ENCODE assay signal across 18 cellular contexts in the genomic region with DNA sequence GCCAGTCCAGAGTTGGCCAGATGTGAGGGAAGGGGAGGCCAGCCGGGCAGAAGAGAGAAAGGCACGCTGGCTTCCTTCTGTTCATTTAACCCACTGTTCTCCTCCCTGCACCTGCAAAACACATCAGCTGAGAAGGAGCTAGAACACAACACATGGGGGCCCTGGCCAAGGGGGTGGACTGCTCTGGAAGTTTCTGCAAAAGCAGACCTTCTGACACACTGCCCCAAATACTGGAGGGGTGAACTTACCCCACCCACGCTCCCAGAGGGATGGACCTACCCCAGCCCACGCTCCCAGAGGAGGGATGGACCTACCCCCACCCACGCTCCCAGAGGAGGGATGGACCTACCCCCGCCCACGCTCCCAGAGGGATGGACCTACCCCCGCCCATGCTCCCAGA.
DNase-seq lines count a peak whose midpoint lies in the region; ATAC-seq, FAIRE-seq and TF ChIP-seq lines count a peak whose summit lies in the region.
"Had no signal": no experiment of that assay in that cellular context is flagged by ENCODE, and none has a peak within 500 bp of the region (broad histone marks: within the 10 kb centered on the region; RNA-seq: fewer than 3 reads in every experiment).

No MANE protein-coding gene starts in this region.

- no peak for FAIRE-seq in HepG2 (lab: Jason Lieb, UNC)
- FAIRE-seq: G401.6, GM12891 had no signal

- H3K4me1 Mint-ChIP-seq in Caco-2 (ENCODE audit: low read depth, unreplicated experiment) = peaks cover 30% of the 10 kb centered on the region
- peaks cover 2% of the 10 kb centered on the region for H3K4me1 Mint-ChIP-seq in activated CD4-positive, alpha-beta T cell treated with anti-CD3 and anti-CD28 coated beads for 36 hours
- H3K4me1 Mint-ChIP-seq in stimulated activated effector memory CD8-positive, alpha-beta T cell treated with anti-CD3 and anti-CD28 coated beads, Interleukin-12 subunit alpha, Interleukin-12 subunit beta, amount 100 ng/mL, for 72 hours = no peaks in the 10 kb centered on the region

- H3K36me3 Mint-ChIP-seq in Caco-2 (ENCODE audit: insufficient read depth, unreplicated experiment) = peaks cover 63% of the 10 kb centered on the region
- no peaks in the 10 kb centered on the region for H3K36me3 Mint-ChIP-seq in activated CD4-positive, alpha-beta T cell treated with anti-CD3 and anti-CD28 coated beads for 36 hours (ENCODE audit: low read depth)
- H3K36me3 Mint-ChIP-seq in stimulated activated effector memory CD8-positive, alpha-beta T cell treated with anti-CD3 and anti-CD28 coated beads, Interleukin-12 subunit alpha, Interleukin-12 subunit beta, amount 100 ng/mL, for 72 hours = no peaks in the 10 kb centered on the region
- H3K36me3 Mint-ChIP-seq: CD4-positive, CD25-positive, alpha-beta regulatory T cell had no signal

- H4K20me1 ChIP-seq in HepG2 (ENCODE audit: insufficient read depth, low read length) = no peaks in the 10 kb centered on the region
- H4K20me1 ChIP-seq: BLaER1 treated with 17β-estradiol and CSF1 and Interleukin-3, amounts not matched to agents 10 nM and 100 nM had no signal

- DNase-seq in Caco-2 (no peak), HepG2 (ENCODE audit: low spot score) (no peak), posterior vena cava (ENCODE audit: low spot score) (peak; percentile 69), NCI-H2081 treated with DMSO at 0.1 percent for 48 hours (lab: John Stamatoyannopoulos, UW) (no peak)
- DNase-seq in activated CD4-positive, alpha-beta T cell treated with anti-CD3 and anti-CD28 coated beads for 36 hours = no peak
- no peak for DNase-seq in stimulated activated effector memory CD8-positive, alpha-beta T cell treated with anti-CD3 and anti-CD28 coated beads, Interleukin-12 subunit alpha, Interleukin-12 subunit beta, amount 100 ng/mL, for 72 hours (ENCODE audit: low spot score in 2 of 2)
- DNase-seq: ACHN; Calu3; CD4-positive, CD25-positive, alpha-beta regulatory T cell; DMS 273 treated with DMSO at 0.1 percent for 48 hours; DMS79 treated with DMSO at 0.1 percent for 48 hours; EL; GOT3 had no signal

- intact Hi-C loops in Caco-2 (cut with micrococcal nuclease; ENCODE audit: unreplicated experiment) = no loop called here
- intact Hi-C loops in HepG2 (cut with micrococcal nuclease; ENCODE audit: unreplicated experiment) = loop anchor here (10.0 kb wide), 1 partner anchor 90 kb away; no protein-coding TSS in a partner anchor
- intact Hi-C loops in posterior vena cava (cut with DNase I) = no loop called here
- intact Hi-C loops in activated CD4-positive, alpha-beta T cell treated with anti-CD3 and anti-CD28 coated beads for 36 hours (cut with DNase I, micrococcal nuclease) = no loop called here

- H3K27ac ChIP-seq in VCaP = peak overlapping the region; percentile 98
- H3K27ac ChIP-seq in HepG2 (ENCODE audit: extremely low read length, insufficient read depth, low read length) = peak overlapping the region; percentile 88
- H3K27ac ChIP-seq: BLaER1 treated with 17β-estradiol and CSF1 and Interleukin-3, amounts not matched to agents 10 nM and 100 nM had no signal

- H3K36me3 ChIP-seq in Caco-2 (ENCODE audit: control insufficient read depth, insufficient read depth, low read length) = peaks cover 9% of the 10 kb centered on the region
- peaks cover 3% of the 10 kb centered on the region in 2 experiments; a peak in 1 of 5 replicates for H3K36me3 ChIP-seq in HepG2 (replicated peaks in 1 of 2; ENCODE audit: control insufficient read depth in 1 of 2, insufficient read depth in 2 of 2, low read length in 2 of 2)
- H3K36me3 ChIP-seq: BLaER1 treated with 17β-estradiol and CSF1 and Interleukin-3, amounts not matched to agents 10 nM and 100 nM; HAP-1 had no signal

- H3K27ac Mint-ChIP-seq in Caco-2 (ENCODE audit: unreplicated experiment) = peak overlapping the region; percentile 48
- no peak overlapping the region for H3K27ac Mint-ChIP-seq in activated CD4-positive, alpha-beta T cell treated with anti-CD3 and anti-CD28 coated beads for 36 hours
- no peak overlapping the region for H3K27ac Mint-ChIP-seq in stimulated activated effector memory CD8-positive, alpha-beta T cell treated with anti-CD3 and anti-CD28 coated beads, Interleukin-12 subunit alpha, Interleukin-12 subunit beta, amount 100 ng/mL, for 72 hours
- H3K27ac Mint-ChIP-seq: CD4-positive, CD25-positive, alpha-beta regulatory T cell had no signal

- H3K27me3 ChIP-seq in Caco-2 (replicated peaks; ENCODE audit: control insufficient read depth, insufficient read depth, low read length) (no peaks in the 10 kb centered on the region), HepG2 (ENCODE audit: control insufficient read depth in 1 of 2, insufficient read depth in 2 of 2, low read length in 2 of 2) (no peaks in the 10 kb centered on the region)

- no peak for TF ChIP-seq RAD21 in HepG2 (CRISPR knock-in tag; IDR thresholded peaks at IDR 0.05)

- in situ Hi-C loops in HepG2 (cut with HindIII; ENCODE audit: extremely low pct_ligation_motif_present, low pct_unique_long_range_greater_than_20kb) = no loop called here

- CTCF ChIA-PET in Caco-2 (lab: Charles Lee) (no interaction called here), HepG2 (lab: Yijun Ruan, JAX; ENCODE audit: low intra/inter-chr PET ratio, low total read pairs) (no interaction called here)
- CTCF ChIA-PET in activated CD4-positive, alpha-beta T cell treated with anti-CD3 and anti-CD28 coated beads for 36 hours (lab: Charles Lee) = no interaction called here

- no peak overlapping the region for H3K9ac ChIP-seq in HepG2 (ENCODE audit: insufficient read depth, low read depth, low read length)
- H3K9ac ChIP-seq: BLaER1 treated with 17β-estradiol and CSF1 and Interleukin-3, amounts not matched to agents 10 nM and 100 nM had no signal

- peaks cover 14% of the 10 kb centered on the region for H3K9me3 Mint-ChIP-seq in Caco-2 (ENCODE audit: unreplicated experiment)
- H3K9me3 Mint-ChIP-seq in activated CD4-positive, alpha-beta T cell treated with anti-CD3 and anti-CD28 coated beads for 36 hours (ENCODE audit: low read depth) = no peaks in the 10 kb centered on the region
- no peaks in the 10 kb centered on the region for H3K9me3 Mint-ChIP-seq in stimulated activated effector memory CD8-positive, alpha-beta T cell treated with anti-CD3 and anti-CD28 coated beads, Interleukin-12 subunit alpha, Interleukin-12 subunit beta, amount 100 ng/mL, for 72 hours

- H3K4me2 ChIP-seq in HepG2 (ENCODE audit: low read depth, low read length) = peak overlapping the region; percentile 65
- H3K4me2 ChIP-seq: BLaER1 treated with 17β-estradiol and CSF1 and Interleukin-3, amounts not matched to agents 10 nM and 100 nM had no signal

- 53% methylated on average over 4 of the region's 8 CpGs for WGBS in HepG2 (ENCODE audit: low lambda C conversion rate)

- TF ChIP-seq POLR2A in HepG2 (IDR thresholded peaks at IDR 0.05; ENCODE audit: insufficient read depth in 1 of 2, low read depth in 2 of 2, low read length in 2 of 2) = no peak

- TF ChIP-seq EP300 in HepG2 (IDR thresholded peaks at IDR 0.05; ENCODE audit: low read depth in 2 of 2, low read length in 2 of 2) (no peak), HepG2 (CRISPR knock-in tag; IDR thresholded peaks at IDR 0.05; ENCODE audit: borderline replicate concordance) (no peak)

- no TSS peak for BruUV-seq in Caco-2 (replicated peaks; lab: Mats Ljungman, UMichigan)
- BruUV-seq in HepG2 (replicated peaks; lab: Mats Ljungman, UMichigan) = no TSS peak

- ATAC-seq in HepG2 = no peak
- ATAC-seq in activated CD4-positive, alpha-beta T cell treated with anti-CD3 and anti-CD28 coated beads for 36 hours = no peak
- ATAC-seq in stimulated activated effector memory CD8-positive, alpha-beta T cell treated with anti-CD3 and anti-CD28 coated beads, Interleukin-12 subunit alpha, Interleukin-12 subunit beta, amount 100 ng/mL, for 72 hours = no peak

- no peak for TF ChIP-seq CTCF in Caco-2 (IDR thresholded peaks at IDR 0.05; ENCODE audit: insufficient read depth in 1 of 2, low read depth in 1 of 2, low read length in 1 of 2, severe bottlenecking in 1 of 2, unreplicated experiment in 1 of 2)
- TF ChIP-seq CTCF in VCaP (conservative IDR thresholded peaks at IDR 0.05) = no peak
- no peak for TF ChIP-seq CTCF in HepG2 (CRISPR knock-in tag; IDR thresholded peaks at IDR 0.05)

- no peak overlapping the region for H2AFZ ChIP-seq in HepG2 (ENCODE audit: low read length)

- H3K4me1 ChIP-seq in Caco-2 (peaks cover 7% of the 10 kb centered on the region; the same call in 1 of the 2 replicates), HepG2 (ENCODE audit: insufficient read depth, low read length) (peaks cover 47% of the 10 kb centered on the region)
- H3K4me1 ChIP-seq: HAP-1 had no signal

- H3K4me3 Mint-ChIP-seq in Caco-2 (ENCODE audit: unreplicated experiment) = no peak overlapping the region
- H3K4me3 Mint-ChIP-seq in activated CD4-positive, alpha-beta T cell treated with anti-CD3 and anti-CD28 coated beads for 36 hours = no peak overlapping the region
- H3K4me3 Mint-ChIP-seq in stimulated activated effector memory CD8-positive, alpha-beta T cell treated with anti-CD3 and anti-CD28 coated beads, Interleukin-12 subunit alpha, Interleukin-12 subunit beta, amount 100 ng/mL, for 72 hours = no peak overlapping the region
- H3K4me3 Mint-ChIP-seq: CD4-positive, CD25-positive, alpha-beta regulatory T cell had no signal

- no peaks in the 10 kb centered on the region for H3K27me3 Mint-ChIP-seq in Caco-2 (ENCODE audit: insufficient read depth, unreplicated experiment)
- H3K27me3 Mint-ChIP-seq in activated CD4-positive, alpha-beta T cell treated with anti-CD3 and anti-CD28 coated beads for 36 hours = peaks cover 12% of the 10 kb centered on the region

- H3K9me3 ChIP-seq in Caco-2 = no peaks in the 10 kb centered on the region
- H3K9me3 ChIP-seq in HepG2 (ENCODE audit: low read length) = no peaks in the 10 kb centered on the region
- H3K9me3 ChIP-seq: HAP-1 had no signal

- POLR2A ChIA-PET in Caco-2 (lab: Charles Lee) (no interaction called here), HepG2 (lab: Yijun Ruan, JAX) (interaction anchor here (3.4 kb wide), 1 partner anchor 98 kb away, joined by 23 read pairs; a partner anchor contains a TSS)
- POLR2A ChIA-PET in activated CD4-positive, alpha-beta T cell treated with anti-CD3 and anti-CD28 coated beads for 36 hours (lab: Charles Lee) = no interaction called here

- peaks cover 35% of the 10 kb centered on the region for H3K79me2 ChIP-seq in HepG2 (ENCODE audit: insufficient read depth, low read length)

- H3K4me3 ChIP-seq in Caco-2 (ENCODE audit: low read depth, low read length) = no peak overlapping the region
- H3K4me3 ChIP-seq in HepG2 (replicated peaks in 1 of 3; ENCODE audit: insufficient read depth in 1 of 3, low read depth in 2 of 3, low read length in 3 of 3) = peak overlapping the region in 1 of 3 experiments; percentile 58; a peak in 1 of 6 replicates
- H3K4me3 ChIP-seq: BLaER1 treated with 17β-estradiol and CSF1 and Interleukin-3, amounts not matched to agents 10 nM and 100 nM; HAP-1 had no signal

TF ChIP-seq in HepG2, 621 proteins besides CTCF, POLR2A, EP300 and RAD21 (continues in another document):
- TF ChIP-seq SRSF9 (IDR thresholded peaks at IDR 0.05; ENCODE audit: borderline replicate concordance, insufficient read depth, low read depth, low read length, poor library complexity, severe bottlenecking) = no peak
